Comparison of ENCODE assay signal across 13 cellular contexts in genomic region chr14:90368946-90369721, GRCh38. TPM values are rescaled to one million over a fixed set of nuclear protein-coding genes. Genes with fewer than 3 reads are reported as not detected.
DNase-seq lines count a peak whose midpoint lies in the region; ATAC-seq and TF ChIP-seq lines count a peak whose summit lies in the region.
"Had no signal": no experiment of that assay in that cellular context is flagged by ENCODE, and none has a peak within 500 bp of the region (broad histone marks: within the 10 kb centered on the region; RNA-seq: fewer than 3 reads in every experiment).

No MANE protein-coding gene starts in this region.

- peak; percentile 98 for ATAC-seq in CD8-positive, alpha-beta T cell
- no peak for ATAC-seq in GM18520 (IDR thresholded peaks at IDR 0.05; ENCODE audit: unreplicated experiment)
- ATAC-seq in GM21717 (IDR thresholded peaks at IDR 0.05; ENCODE audit: unreplicated experiment), result no peak
- ATAC-seq: activated CD8-positive, alpha-beta memory T cell treated with anti-CD3 and anti-CD28 coated beads, Interleukin-2, amount 10 ng/mL, durations not matched to agents 7 days and 5 days; GM23338 had no signal

- no peaks in the 10 kb centered on the region for H3K4me1 Mint-ChIP-seq in CD8-positive, alpha-beta T cell (ENCODE audit: low read depth)
- H3K4me1 Mint-ChIP-seq in brain, result peaks cover 28% of the 10 kb centered on the region
- H3K4me1 Mint-ChIP-seq: activated CD8-positive, alpha-beta memory T cell treated with anti-CD3 and anti-CD28 coated beads, Interleukin-2, amount 10 ng/mL, durations not matched to agents 7 days and 5 days had no signal

- H3K4me3 Mint-ChIP-seq in CD8-positive, alpha-beta T cell, result no peak overlapping the region
- no peak overlapping the region for H3K4me3 Mint-ChIP-seq in brain
- H3K4me3 Mint-ChIP-seq: activated CD8-positive, alpha-beta memory T cell treated with anti-CD3 and anti-CD28 coated beads, Interleukin-2, amount 10 ng/mL, durations not matched to agents 7 days and 5 days; GM23338 had no signal

- no peak overlapping the region for H3K27ac ChIP-seq in CD8-positive, alpha-beta T cell (ENCODE audit: low read depth, low read length)

- POLR2A ChIA-PET in CD8-positive, alpha-beta T cell (lab: Charles Lee), result interaction anchor here (0.7 to 2.8 kb wide), 5 partner anchors 13 to 91 kb away, joined by 3 to 11 read pairs (median 4); partner anchors contain the start of gene CALM1

- H3K27me3 ChIP-seq in CD8-positive, alpha-beta T cell (ENCODE audit: insufficient read depth, low read length), result no peaks in the 10 kb centered on the region

- H3K27ac Mint-ChIP-seq in CD8-positive, alpha-beta T cell, result no peak overlapping the region
- H3K27ac Mint-ChIP-seq in brain, result peak overlapping the region in 4 of 5 experiments; percentile 29 to 71 (median 34)
- H3K27ac Mint-ChIP-seq: activated CD8-positive, alpha-beta memory T cell treated with anti-CD3 and anti-CD28 coated beads, Interleukin-2, amount 10 ng/mL, durations not matched to agents 7 days and 5 days; GM23338 had no signal

- no peak overlapping the region for H3K4me3 ChIP-seq in CD8-positive, alpha-beta T cell (ENCODE audit: low read depth, low read length)
- H3K4me3 ChIP-seq: GM23338, lung had no signal

- no peaks in the 10 kb centered on the region for H3K9me3 ChIP-seq in CD8-positive, alpha-beta T cell (ENCODE audit: low read length)

- H3K27me3 Mint-ChIP-seq in CD8-positive, alpha-beta T cell (ENCODE audit: low read depth), result no peaks in the 10 kb centered on the region
- no peaks in the 10 kb centered on the region for H3K27me3 Mint-ChIP-seq in brain

- peak; percentile 20; the same call in 1 of the 2 replicates for TF ChIP-seq RAD21 in Ishikawa (IDR thresholded peaks at IDR 0.05; ENCODE audit: low read depth)

- DNase-seq in CD8-positive, alpha-beta T cell, result no peak
- DNase-seq in medulla oblongata (ENCODE audit: extremely low spot score) (peak; percentile 69), NCI-H128 (lab: John Stamatoyannopoulos, UW; ENCODE audit: unreplicated experiment) (no peak)
- DNase-seq in NK-92 treated with Interleukin-12 subunit alpha and Interleukin-12 subunit beta, amount 100 ng/mL, for 24 hours (lab: John Stamatoyannopoulos, UW), result no peak
- DNase-seq: activated CD8-positive, alpha-beta memory T cell treated with anti-CD3 and anti-CD28 coated beads, Interleukin-2, amount 10 ng/mL, durations not matched to agents 7 days and 5 days; SIG-M5; trophoblast cell had no signal

- no peak for TF ChIP-seq EP300 in Ishikawa (IDR thresholded peaks at IDR 0.05; ENCODE audit: borderline replicate concordance)

- CTCF ChIA-PET in CD8-positive, alpha-beta T cell (lab: Charles Lee), result interaction anchor here (0.6 to 4.5 kb wide), 28 partner anchors 10 to 390 kb away, joined by 3 to 62 read pairs (median 4); no protein-coding TSS in a partner anchor

- no peaks in the 10 kb centered on the region for H3K36me3 ChIP-seq in CD8-positive, alpha-beta T cell (ENCODE audit: insufficient read depth, low read length)

- intact Hi-C loops in CD8-positive, alpha-beta T cell (cut with DNase I, micrococcal nuclease), result loop anchor here (1.0 to 5.0 kb wide), 6 partner anchors 15 to 389 kb away; no protein-coding TSS in a partner anchor

- H3K36me3 Mint-ChIP-seq in CD8-positive, alpha-beta T cell, result no peaks in the 10 kb centered on the region
- no peaks in the 10 kb centered on the region for H3K36me3 Mint-ChIP-seq in brain
- H3K36me3 Mint-ChIP-seq: activated CD8-positive, alpha-beta memory T cell treated with anti-CD3 and anti-CD28 coated beads, Interleukin-2, amount 10 ng/mL, durations not matched to agents 7 days and 5 days had no signal

- TF ChIP-seq CTCF in CD8-positive, alpha-beta T cell (IDR thresholded peaks at IDR 0.05), result peak; percentile 80
- peak in 1 of 2 experiments; percentile 37 for TF ChIP-seq CTCF in brain (conservative IDR thresholded peaks at IDR 0.05)

- H3K4me1 ChIP-seq in CD8-positive, alpha-beta T cell (ENCODE audit: insufficient read depth, low read length), result no peaks in the 10 kb centered on the region

- no peaks in the 10 kb centered on the region for H3K9me3 Mint-ChIP-seq in CD8-positive, alpha-beta T cell
- no peaks in the 10 kb centered on the region for H3K9me3 Mint-ChIP-seq in brain
- H3K9me3 Mint-ChIP-seq: GM23338 had no signal

TF ChIP-seq in Ishikawa, 13 proteins besides CTCF, POLR2A, EP300 and RAD21:
- TF ChIP-seq TEAD4 (IDR thresholded peaks at IDR 0.05), result no peak
- no peak for TF ChIP-seq MAX (IDR thresholded peaks at IDR 0.05)
- no peak for TF ChIP-seq TAF1 (IDR thresholded peaks at IDR 0.05; ENCODE audit: low read depth)
- TF ChIP-seq FOXM1 (IDR thresholded peaks at IDR 0.05; ENCODE audit: borderline replicate concordance, low read depth), result no peak
- no peak for TF ChIP-seq EGR1 (IDR thresholded peaks at IDR 0.05)
- no peak for TF ChIP-seq CREB1 (IDR thresholded peaks at IDR 0.05; ENCODE audit: low read depth)
- no peak for TF ChIP-seq CEBPB (IDR thresholded peaks at IDR 0.05)
- TF ChIP-seq YY1 (IDR thresholded peaks at IDR 0.05; ENCODE audit: low read depth), result no peak
- TF ChIP-seq ZBTB7A (IDR thresholded peaks at IDR 0.05; ENCODE audit: low read depth), result no peak
- TF ChIP-seq TCF12 (IDR thresholded peaks at IDR 0.05; ENCODE audit: low read depth), result no peak
- TF ChIP-seq NFIC (IDR thresholded peaks at IDR 0.05), result no peak
- TF ChIP-seq USF1 (IDR thresholded peaks at IDR 0.05), result no peak
- no peak for TF ChIP-seq REST (IDR thresholded peaks at IDR 0.05; ENCODE audit: low read depth)

RNA-seq across cellular contexts. Expression of gene CALM1, which starts 27.7 kb away (rescaled TPM):
- 1,000 to 10,000 TPM in 1 of 2 experiments, 100 to 1,000 TPM in 1; 988 to 1,053 TPM for total RNA-seq in CD8-positive, alpha-beta T cell
- polyA plus RNA-seq in brain (ENCODE audit: insufficient read depth, low read depth, low replicate concordance), result 668 TPM

RNA-seq across cellular contexts. Expression of gene NRDE2, which starts 37.4 kb away (rescaled TPM):
- 10 to 100 TPM; 22.8 to 23.0 TPM for total RNA-seq in CD8-positive, alpha-beta T cell
- 11.8 TPM for polyA plus RNA-seq in brain (ENCODE audit: insufficient read depth, low read depth, low replicate concordance)
